Comparison of ENCODE assay signal across 7 cellular contexts in genomic region chr15:96491081-96491675, GRCh38.
A peak's percentile ranks its signal among the peaks of the same experiment; 100 is the strongest.
DNase-seq lines count a peak whose midpoint lies in the region; FAIRE-seq and TF ChIP-seq lines count a peak whose summit lies in the region.
"Not testable (repeated sequence)": the region's sequence is repeated elsewhere in the genome, so short reads cannot be mapped to it uniquely, and the experiment has no call there.

No MANE protein-coding gene starts in this region.

- not testable (repeated sequence) for H3K4ac ChIP-seq in neuronal stem cell (ENCODE audit: low read length)

- not testable (repeated sequence) for H2BK15ac ChIP-seq in neuronal stem cell (ENCODE audit: low read length)

- H2BK5ac ChIP-seq in neuronal stem cell (ENCODE audit: low read length) = not testable (repeated sequence)

- H3K36me3 Mint-ChIP-seq in astrocyte (ENCODE audit: low read depth, unreplicated experiment); nephron (ENCODE audit: low read depth); type B pancreatic cell: not testable (repeated sequence)

- not testable (repeated sequence) for H3K14ac ChIP-seq in neuronal stem cell (ENCODE audit: low read length)

- not testable (repeated sequence) for H3K27ac Mint-ChIP-seq in astrocyte (ENCODE audit: unreplicated experiment); type B pancreatic cell
- peak overlapping the region; percentile 12 to 22 (median 16) for H3K27ac Mint-ChIP-seq in nephron

- not testable (repeated sequence) for H4K20me1 ChIP-seq in astrocyte (ENCODE audit: insufficient read depth, low read length)

- not testable (repeated sequence) for H3K27me3 ChIP-seq in HUES64 (ENCODE audit: insufficient read depth, low read length); astrocyte (ENCODE audit: insufficient read depth, low read length)
- H3K27me3 ChIP-seq in iPS-18a (ENCODE audit: control insufficient read depth, insufficient read depth, low read length) (peaks cover 13% of the 10 kb centered on the region), neuronal stem cell (ENCODE audit: control insufficient read depth in 3 of 3, insufficient read depth in 3 of 3, low read depth in 1 of 3, low read length in 3 of 3) (peaks cover 0 to 20% (median 1%) of the 10 kb centered on the region in 3 experiments)

- H3K36me3 ChIP-seq in HUES64 (ENCODE audit: insufficient read depth, low read length); astrocyte (ENCODE audit: insufficient read depth, low read length); iPS-18a (ENCODE audit: control insufficient read depth, low read depth, low read length); neuronal stem cell (replicated peaks in 1 of 2; ENCODE audit: control insufficient read depth in 2 of 2, insufficient read depth in 2 of 2, low read length in 2 of 2): not testable (repeated sequence)

- H3K79me2 ChIP-seq in astrocyte (ENCODE audit: insufficient read depth, low read length) = not testable (repeated sequence)

- H3K27me3 Mint-ChIP-seq in astrocyte (ENCODE audit: low read depth, unreplicated experiment) (peaks cover 26% of the 10 kb centered on the region), nephron (ENCODE audit: low read depth) (peaks cover 28% of the 10 kb centered on the region), type B pancreatic cell (peaks cover 24% of the 10 kb centered on the region)

- not testable (repeated sequence) for H2BK12ac ChIP-seq in neuronal stem cell (ENCODE audit: low read length)

- not testable (repeated sequence) for H3K23ac ChIP-seq in neuronal stem cell (ENCODE audit: low read depth, low read length, poor library complexity)

- not testable (repeated sequence) for H2AFZ ChIP-seq in astrocyte (ENCODE audit: low read depth, low read length)
- H2AFZ ChIP-seq in neuronal stem cell (ENCODE audit: low read length) = peak overlapping the region; percentile 85

- not testable (repeated sequence) for H3K18ac ChIP-seq in neuronal stem cell (ENCODE audit: low read length)

- H3K9me3 Mint-ChIP-seq in astrocyte (ENCODE audit: unreplicated experiment); nephron; type B pancreatic cell: not testable (repeated sequence)

- H3K4me3 Mint-ChIP-seq in astrocyte (ENCODE audit: unreplicated experiment) (peak overlapping the region; percentile 57), nephron (peak overlapping the region; percentile 71 to 81 (median 79)), type B pancreatic cell (peak overlapping the region; percentile 80)

- not testable (repeated sequence) for DNase-seq in astrocyte (ENCODE audit: low read depth); epithelial cell of proximal tubule (ENCODE audit: low read depth); neuronal stem cell (ENCODE audit: low spot score); type B pancreatic cell (ENCODE audit: extremely low spot score, unreplicated experiment)

- TF ChIP-seq CTCF in astrocyte (IDR thresholded peaks at IDR 0.05; ENCODE audit: insufficient read depth, low read depth, low read length); epithelial cell of proximal tubule (conservative IDR thresholded peaks at IDR 0.05; ENCODE audit: low read depth, low read length); nephron (IDR thresholded peaks at IDR 0.05; ENCODE audit: unreplicated experiment in 3 of 3); type B pancreatic cell (conservative IDR thresholded peaks at IDR 0.05): not testable (repeated sequence)

- H3K4me1 ChIP-seq in HUES64 (ENCODE audit: insufficient read depth, low read length); astrocyte (ENCODE audit: insufficient read depth, low read length); iPS-18a (ENCODE audit: control insufficient read depth, low read depth, low read length); neuronal stem cell (ENCODE audit: control insufficient read depth in 2 of 2, insufficient read depth in 1 of 2, low read depth in 1 of 2, low read length in 2 of 2): not testable (repeated sequence)

- WGBS in HUES64 = 93% methylated on average over 15 of the region's 15 CpGs
- no CpG with 5 or more reads among the region's 15 CpGs for WGBS in neuronal stem cell (ENCODE audit: extremely low coverage in 2 of 2, insufficient read length in 2 of 2, insufficient replicate concordance in 1 of 2), 2 donors

- peak overlapping the region; percentile 39; the same call in 1 of the 2 replicates for H3K4me3 ChIP-seq in HUES64 (ENCODE audit: low read length)
- not testable (repeated sequence) for H3K4me3 ChIP-seq in astrocyte (ENCODE audit: insufficient read depth, low read depth, low read length)
- H3K4me3 ChIP-seq in epithelial cell of proximal tubule (ENCODE audit: low read depth, low read length) = peak overlapping the region; percentile 58
- peak overlapping the region; percentile 44 for H3K4me3 ChIP-seq in iPS-18a (ENCODE audit: low read length)
- peak overlapping the region in 1 of 2 donors; percentile 44 for H3K4me3 ChIP-seq in neuronal stem cell (ENCODE audit: low read length in 2 of 2)

- not testable (repeated sequence) for H4K8ac ChIP-seq in neuronal stem cell (ENCODE audit: low read depth, low read length)

- not testable (repeated sequence) for H2BK120ac ChIP-seq in neuronal stem cell (ENCODE audit: low read depth, low read length)

- not testable (repeated sequence) for H3K9ac ChIP-seq in HUES64 (ENCODE audit: low read depth, low read length); astrocyte (ENCODE audit: low read length); iPS-18a (ENCODE audit: low read length); neuronal stem cell (ENCODE audit: low read depth, low read length, poor library complexity)

- H3K79me1 ChIP-seq in neuronal stem cell (ENCODE audit: low read depth, low read length) = not testable (repeated sequence)

- FAIRE-seq in astrocyte (lab: Jason Lieb, UNC) = not testable (repeated sequence)

- not testable (repeated sequence) for H3K9me3 ChIP-seq in HUES64 (ENCODE audit: insufficient read depth, low read depth, low read length); astrocyte (ENCODE audit: insufficient read depth, low read depth, low read length); iPS-18a (ENCODE audit: control insufficient read depth, low read depth, low read length); neuronal stem cell (replicated peaks in 1 of 2; ENCODE audit: control insufficient read depth in 2 of 2, insufficient read depth in 1 of 2, low read depth in 1 of 2, low read length in 2 of 2)

- H3K4me1 Mint-ChIP-seq in astrocyte (ENCODE audit: low read depth, unreplicated experiment); nephron; type B pancreatic cell (ENCODE audit: unreplicated experiment): not testable (repeated sequence)

- H3K4me2 ChIP-seq in astrocyte (ENCODE audit: low read length); neuronal stem cell (ENCODE audit: insufficient read depth, low read length, poor library complexity, severe bottlenecking): not testable (repeated sequence)

- not testable (repeated sequence) for H3K27ac ChIP-seq in HUES64 (ENCODE audit: low read depth, low read length); astrocyte (ENCODE audit: low read depth, low read length); iPS-18a (ENCODE audit: low read length); neuronal stem cell (replicated peaks; ENCODE audit: low read length)

- not testable (repeated sequence) for H4K91ac ChIP-seq in neuronal stem cell (ENCODE audit: low read depth, low read length, poor library complexity)

- H2AK5ac ChIP-seq in neuronal stem cell (ENCODE audit: low read depth, low read length) = not testable (repeated sequence)
